In genomic region chr20:45833883-45834796, GRCh38 we compare ENCODE assay signal across 8 cellular contexts. TPM values are rescaled to one million over a fixed set of nuclear protein-coding genes. Genes with fewer than 3 reads are reported as not detected.
DNase-seq lines count a peak whose midpoint lies in the region; ATAC-seq and TF ChIP-seq lines count a peak whose summit lies in the region.

No MANE protein-coding gene starts in this region.

- intact Hi-C loops in esophagus muscularis mucosa (cut with DNase I) (no loop called here), mucosa of descending colon (cut with DNase I, micrococcal nuclease) (no loop called here)

- DNase-seq in NCI-H1417 (lab: John Stamatoyannopoulos, UW): peak; percentile 36 to 86 (median 84)
- no peak for DNase-seq in NCI-H1417 treated with DMSO at 0.1 percent for 48 hours (lab: John Stamatoyannopoulos, UW)
- peak; percentile 81 for DNase-seq in NCI-H345 (lab: John Stamatoyannopoulos, UW)
- peak; percentile 64 for DNase-seq in activated T-cell treated with anti-CD3 and anti-CD28 coated beads, Interleukin-2, amount 50 U/mL, for 1 hour
- DNase-seq in esophagus muscularis mucosa (ENCODE audit: extremely low spot score): no peak
- DNase-seq in mucosa of descending colon: peak; percentile 73 to 83 (median 77)
- peak; percentile 52 to 53 for DNase-seq in stimulated activated naive CD8-positive, alpha-beta T cell treated with anti-CD3 and anti-CD28 coated beads, Interleukin-15, amount 100 ng/mL, for 72 hours

- H3K9me3 ChIP-seq in esophagus muscularis mucosa (peaks cover 0 to 2% (median 0%) of the 10 kb centered on the region in 4 donors), mucosa of descending colon (no peaks in the 10 kb centered on the region)

- peaks cover 32 to 52% (median 48%) of the 10 kb centered on the region in 4 donors for H3K4me1 ChIP-seq in esophagus muscularis mucosa
- peaks cover 15% of the 10 kb centered on the region for H3K4me1 ChIP-seq in mucosa of descending colon (ENCODE audit: low read depth)

- H3K9me3 Mint-ChIP-seq in stimulated activated naive CD8-positive, alpha-beta T cell treated with anti-CD3 and anti-CD28 coated beads, Interleukin-15, amount 100 ng/mL, for 72 hours: no peaks in the 10 kb centered on the region

- TF ChIP-seq CTCF in esophagus muscularis mucosa (IDR thresholded peaks at IDR 0.05): no peak
- no peak for TF ChIP-seq CTCF in mucosa of descending colon (IDR thresholded peaks at IDR 0.05)

- TF ChIP-seq POLR2A in esophagus muscularis mucosa (IDR thresholded peaks at IDR 0.05; ENCODE audit: low read depth): peak; percentile 36

- no peaks in the 10 kb centered on the region for H3K27me3 Mint-ChIP-seq in stimulated activated naive CD8-positive, alpha-beta T cell treated with anti-CD3 and anti-CD28 coated beads, Interleukin-15, amount 100 ng/mL, for 72 hours

- peak overlapping the region; percentile 82 to 91 for H3K4me3 Mint-ChIP-seq in stimulated activated naive CD8-positive, alpha-beta T cell treated with anti-CD3 and anti-CD28 coated beads, Interleukin-15, amount 100 ng/mL, for 72 hours

- H3K4me1 Mint-ChIP-seq in stimulated activated naive CD8-positive, alpha-beta T cell treated with anti-CD3 and anti-CD28 coated beads, Interleukin-15, amount 100 ng/mL, for 72 hours: peaks cover 11% of the 10 kb centered on the region

- WGBS in esophagus muscularis mucosa: 10% methylated on average over 10 of the region's 71 CpGs

- no peak for TF ChIP-seq EP300 in esophagus muscularis mucosa (IDR thresholded peaks at IDR 0.05)

- H3K36me3 ChIP-seq in esophagus muscularis mucosa: peaks cover 0 to 25% (median 12%) of the 10 kb centered on the region in 4 donors
- no peaks in the 10 kb centered on the region for H3K36me3 ChIP-seq in mucosa of descending colon (ENCODE audit: low read depth)

- H3K27me3 ChIP-seq in esophagus muscularis mucosa: no peaks in the 10 kb centered on the region

- peak; percentile 86 for ATAC-seq in mucosa of descending colon
- ATAC-seq in stimulated activated naive CD8-positive, alpha-beta T cell treated with anti-CD3 and anti-CD28 coated beads, Interleukin-15, amount 100 ng/mL, for 72 hours: peak; percentile 79
- ATAC-seq in GM19351 (IDR thresholded peaks at IDR 0.05; ENCODE audit: unreplicated experiment): no peak

- H3K27ac Mint-ChIP-seq in stimulated activated naive CD8-positive, alpha-beta T cell treated with anti-CD3 and anti-CD28 coated beads, Interleukin-15, amount 100 ng/mL, for 72 hours: no peak overlapping the region

- peak overlapping the region; percentile 73 to 95 (median 80) for H3K4me3 ChIP-seq in esophagus muscularis mucosa
- peak overlapping the region; percentile 36 for H3K4me3 ChIP-seq in mucosa of descending colon

- peak overlapping the region; percentile 96 to 100 (median 97) for H3K27ac ChIP-seq in esophagus muscularis mucosa (replicated peaks in 1 of 4)

RNA-seq across cellular contexts. Expression of gene SNX21, which starts 0.5 kb away (rescaled TPM):
- total RNA-seq in esophagus muscularis mucosa (10 to 100 TPM; 54.0 to 78.5 (median 63.5) TPM), mucosa of descending colon (10 to 100 TPM; 13.8 to 31.5 (median 14.0) TPM)

RNA-seq across cellular contexts. Expression of gene TNNC2, which starts 7.0 kb away (rescaled TPM):
- total RNA-seq in esophagus muscularis mucosa (1 to 10 TPM in 3 of 4 donors, under 1 TPM in 1; 0.46 to 3.1 (median 1.8) TPM), mucosa of descending colon (1 to 10 TPM; 2.1 to 5.4 (median 3.1) TPM)

RNA-seq across cellular contexts. Expression of gene UBE2C, which starts 21.7 kb away (rescaled TPM):
- total RNA-seq in esophagus muscularis mucosa: 1 to 10 TPM in 1 of 4 donors, under 1 TPM in 2, not detected in 1; 0.83 to 2.7 (median 0.91) TPM
- 10 to 100 TPM in 1 of 3 donors, 1 to 10 TPM in 2; 4.7 to 41.1 (median 8.7) TPM for total RNA-seq in mucosa of descending colon

RNA-seq across cellular contexts. Expression of gene ACOT8, which starts 23.1 kb away (rescaled TPM):
- total RNA-seq in esophagus muscularis mucosa: 10 to 100 TPM; 30.0 to 41.9 (median 33.7) TPM
- total RNA-seq in mucosa of descending colon: 10 to 100 TPM; 31.1 to 61.0 (median 32.9) TPM

RNA-seq across cellular contexts. Expression of gene ZSWIM3, which starts 23.3 kb away (rescaled TPM):
- total RNA-seq in esophagus muscularis mucosa (1 to 10 TPM; 2.1 to 5.4 (median 4.0) TPM), mucosa of descending colon (1 to 10 TPM; 3.3 to 7.4 (median 5.7) TPM)

Comparison
In these comparisons a context has a peak if more than half of its experiments do, and no peak if none do; other contexts are left out.
1. DNase-seq: peak in NCI-H1417 (3 of 3), NCI-H345 (single experiment), activated T-cell treated with anti-CD3 and anti-CD28 coated beads, Interleukin-2, amount 50 U/mL, for 1 hour (single experiment), mucosa of descending colon (3 of 3) and stimulated activated naive CD8-positive, alpha-beta T cell treated with anti-CD3 and anti-CD28 coated beads, Interleukin-15, amount 100 ng/mL, for 72 hours (2 of 2); none in NCI-H1417 treated with DMSO at 0.1 percent for 48 hours (single experiment) and esophagus muscularis mucosa (single experiment).